8 cellular contexts compared by ENCODE assay signal in the genomic region with DNA sequence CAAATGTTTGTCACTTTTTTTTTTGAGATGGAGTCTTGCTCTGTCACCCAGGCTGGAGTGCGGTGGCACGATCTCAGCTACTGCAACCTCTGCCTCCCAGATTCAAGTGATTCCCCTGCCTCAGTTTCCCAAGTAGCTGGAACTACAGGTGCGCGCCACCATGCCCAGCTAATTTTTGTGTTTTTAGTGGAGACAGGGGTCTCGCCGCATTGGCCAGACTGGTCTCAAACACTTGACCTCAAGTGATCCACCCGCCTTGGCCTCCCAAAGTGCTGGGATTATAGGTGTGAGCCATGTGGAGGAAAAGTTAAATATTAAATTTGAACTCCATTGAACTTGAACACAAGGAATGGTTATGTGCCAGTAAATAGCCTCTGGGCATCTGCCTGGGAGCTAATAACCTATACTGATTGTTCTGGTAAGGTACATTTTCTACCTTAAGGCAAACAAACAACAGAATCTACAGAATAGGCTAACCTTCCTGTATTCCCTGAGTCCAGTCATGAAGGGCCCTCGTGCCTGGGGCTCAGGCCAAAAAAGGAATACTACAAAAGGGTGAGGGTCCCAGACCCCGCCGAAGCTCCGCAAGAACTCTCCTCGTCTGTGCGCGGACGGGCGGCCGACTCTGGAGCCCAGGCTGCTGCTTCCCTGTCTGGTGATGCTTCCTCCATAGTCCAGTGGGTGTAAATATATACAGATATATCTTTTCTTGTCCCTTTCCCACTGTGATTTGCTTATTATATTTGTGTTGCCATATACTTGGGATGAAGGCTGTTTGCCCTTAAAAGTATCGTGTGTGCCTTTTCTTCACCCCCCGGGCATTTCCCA.
DNase-seq lines count a peak whose midpoint lies in the region; ATAC-seq and TF ChIP-seq lines count a peak whose summit lies in the region.

No MANE protein-coding gene starts in this region.

- TF ChIP-seq POLR2A in testis (IDR thresholded peaks at IDR 0.05), result no peak

- no peak for ATAC-seq in activated B cell treated with CpG ODN at 0.5 μM for 24 hours (ENCODE audit: low read depth)
- ATAC-seq in HG03045 (IDR thresholded peaks at IDR 0.05; ENCODE audit: unreplicated experiment), result no peak

- H3K27ac Mint-ChIP-seq in activated B cell treated with CpG ODN at 0.5 μM for 24 hours, result no peak overlapping the region

- intact Hi-C loops in activated B cell treated with CpG ODN at 0.5 μM for 24 hours (cut with micrococcal nuclease), result no loop called here
- intact Hi-C loops in testis (cut with DNase I; ENCODE audit: low total_unique reads), result no loop called here

- no peaks in the 10 kb centered on the region for H3K36me3 Mint-ChIP-seq in activated B cell treated with CpG ODN at 0.5 μM for 24 hours (ENCODE audit: low read depth)

- H3K36me3 ChIP-seq in testis (ENCODE audit: low read depth, missing control alignments), result no peaks in the 10 kb centered on the region

- peaks cover 12% of the 10 kb centered on the region for H3K27me3 Mint-ChIP-seq in activated B cell treated with CpG ODN at 0.5 μM for 24 hours

- H3K4me3 Mint-ChIP-seq in activated B cell treated with CpG ODN at 0.5 μM for 24 hours, result peak overlapping the region; percentile 24

- DNase-seq in NCI-H1417 (lab: John Stamatoyannopoulos, UW) (peak; percentile 42 to 72 (median 54)), NCI-H1417 treated with DMSO at 0.1 percent for 48 hours (lab: John Stamatoyannopoulos, UW) (no peak), activated B cell treated with CpG ODN at 0.5 μM for 24 hours (no peak), inferior parietal cortex (ENCODE audit: extremely low spot score) (peak; percentile 16), testis (no peak), NCI-H1436 (lab: John Stamatoyannopoulos, UW) (no peak), HCEC 1CT (no peak)

- TF ChIP-seq CTCF in activated B cell treated with CpG ODN at 0.5 μM for 24 hours (IDR thresholded peaks at IDR 0.05) (no peak), testis (IDR thresholded peaks at IDR 0.05) (no peak)

- peak overlapping the region; percentile 36 to 41 for H3K4me3 ChIP-seq in testis

- WGBS in testis, 2 donors, result 27 to 36% methylated on average over 17 to 19 of the region's 19 CpGs

- peaks cover 12% of the 10 kb centered on the region for H3K4me1 Mint-ChIP-seq in activated B cell treated with CpG ODN at 0.5 μM for 24 hours

- H3K9me3 Mint-ChIP-seq in activated B cell treated with CpG ODN at 0.5 μM for 24 hours, result peaks cover 1% of the 10 kb centered on the region

- H3K9me3 ChIP-seq in testis, result no peaks in the 10 kb centered on the region

- POLR2A ChIA-PET in activated B cell treated with CpG ODN at 0.5 μM for 24 hours (lab: Charles Lee), result no interaction called here

- peak overlapping the region; percentile 46 to 87 for H3K27ac ChIP-seq in testis

- H3K4me1 ChIP-seq in testis, result peaks cover 4% of the 10 kb centered on the region

- no peaks in the 10 kb centered on the region for H3K27me3 ChIP-seq in testis

- CTCF ChIA-PET in activated B cell treated with CpG ODN at 0.5 μM for 24 hours (lab: Charles Lee), result no interaction called here

Comparison
In these comparisons a context has a peak if more than half of its experiments do, and no peak if none do; other contexts are left out.
1. DNase-seq: peak in NCI-H1417 (3 of 3) and inferior parietal cortex (single experiment); none in NCI-H1417 treated with DMSO at 0.1 percent for 48 hours (single experiment), activated B cell treated with CpG ODN at 0.5 μM for 24 hours (single experiment), testis (single experiment), NCI-H1436 (single experiment) and HCEC 1CT (single experiment).